In the genomic region with DNA sequence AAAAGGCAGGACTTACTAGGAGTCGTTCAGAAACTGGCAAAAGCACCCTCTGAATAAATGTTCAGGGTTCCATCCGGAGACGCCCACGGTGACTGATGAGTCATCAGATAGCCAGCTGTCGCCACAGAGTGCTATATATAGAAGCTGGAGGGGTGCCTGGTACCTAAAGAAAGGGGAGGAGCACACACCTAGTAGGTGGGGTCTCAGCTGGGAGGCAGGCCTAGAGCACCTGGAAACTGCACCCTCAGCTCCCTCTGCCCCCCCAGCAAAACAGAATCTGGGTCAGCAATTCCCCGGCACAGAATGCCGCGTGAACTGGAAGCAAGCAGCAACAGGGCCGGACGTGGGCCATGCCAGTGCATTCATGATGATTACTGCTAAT, we compare ENCODE assay signal across 8 cellular contexts.
A peak's percentile ranks its signal among the peaks of the same experiment; 100 is the strongest.
DNase-seq lines count a peak whose midpoint lies in the region; ATAC-seq and TF ChIP-seq lines count a peak whose summit lies in the region.

No MANE protein-coding gene starts in this region.

- TF ChIP-seq CTCF in HFFc6 (IDR thresholded peaks at IDR 0.05): no peak

- H3K27ac Mint-ChIP-seq in HFFc6: no peak overlapping the region

- H3K4me3 Mint-ChIP-seq in HFFc6: no peak overlapping the region

- TF ChIP-seq POLR2A in erythroblast (IDR thresholded peaks at IDR 0.05; ENCODE audit: low read length): no peak

- H3K36me3 Mint-ChIP-seq in HFFc6 (ENCODE audit: low read depth): no peaks in the 10 kb centered on the region

- peaks cover 42% of the 10 kb centered on the region for H3K4me1 Mint-ChIP-seq in HFFc6 (ENCODE audit: low read depth)

- ATAC-seq in GM18868 (IDR thresholded peaks at IDR 0.05; ENCODE audit: unreplicated experiment): peak; percentile 51
- peak; percentile 41 for ATAC-seq in HG03039 (IDR thresholded peaks at IDR 0.05; ENCODE audit: unreplicated experiment)

- DNase-seq in NCI-H2107 (lab: John Stamatoyannopoulos, UW) (peak; percentile 20), erythroblast (lab: John Stamatoyannopoulos, UW) (peak; percentile 1 to 25), COR-L47 (lab: John Stamatoyannopoulos, UW) (no peak), HFFc6 (no peak)
- DNase-seq in activated CD4-positive, alpha-beta T cell treated with anti-CD3 and anti-CD28 coated beads, Interleukin-2, amount 50 U/mL, for 4 hours: peak; percentile 78 to 83
- peak; percentile 64 to 72 for DNase-seq in stimulated activated CD4-positive, alpha-beta T cell treated with anti-CD3 and anti-CD28 coated beads, Interleukin-4, amount 100 ng/mL, for 48 hours (ENCODE audit: low read depth in 2 of 2)

- no peaks in the 10 kb centered on the region for H3K9me3 Mint-ChIP-seq in HFFc6

- H3K27me3 Mint-ChIP-seq in HFFc6 (ENCODE audit: insufficient read depth): no peaks in the 10 kb centered on the region

Comparison
In these comparisons a context has a peak if more than half of its experiments do, and no peak if none do; other contexts are left out.
1. DNase-seq: peak in NCI-H2107 (single experiment), activated CD4-positive, alpha-beta T cell treated with anti-CD3 and anti-CD28 coated beads, Interleukin-2, amount 50 U/mL, for 4 hours (2 of 2), erythroblast (2 of 2) and stimulated activated CD4-positive, alpha-beta T cell treated with anti-CD3 and anti-CD28 coated beads, Interleukin-4, amount 100 ng/mL, for 48 hours (2 of 2); none in COR-L47 (single experiment) and HFFc6 (single experiment).